Comparison of ENCODE assay signal across 7 cellular contexts in genomic region chrX:134236690-134237362, GRCh38. TPM values are rescaled to one million over a fixed set of nuclear protein-coding genes. Genes with fewer than 3 reads are reported as not detected.
DNase-seq lines count a peak whose midpoint lies in the region; ATAC-seq lines count a peak whose summit lies in the region.

CCDC160 (plus strand) TSS chrX:134237182; CDS start chrX:134244801, 7,619 bp downstream.

- peaks cover 5% of the 10 kb centered on the region; the same call in 1 of the 2 replicates for H3K27me3 ChIP-seq in iPS-20b (ENCODE audit: insufficient read depth, low read length)
- H3K27me3 ChIP-seq in skeletal muscle tissue (ENCODE audit: control insufficient read depth in 3 of 3, insufficient read depth in 3 of 3, low read length in 3 of 3): peaks cover 0 to 7% (median 0%) of the 10 kb centered on the region in 3 donors

- H3K36me3 ChIP-seq in iPS-20b (ENCODE audit: insufficient read depth, low read depth, low read length) (no peaks in the 10 kb centered on the region), skeletal muscle tissue (ENCODE audit: control insufficient read depth in 3 of 3, insufficient read depth in 3 of 3, low read length in 3 of 3) (no peaks in the 10 kb centered on the region)

- H3K9me3 ChIP-seq in iPS-20b (ENCODE audit: insufficient read depth, low read depth, low read length) (no peaks in the 10 kb centered on the region), skeletal muscle tissue (ENCODE audit: control insufficient read depth in 3 of 3, low read length in 3 of 3) (no peaks in the 10 kb centered on the region)

- ATAC-seq in GM18867 (IDR thresholded peaks at IDR 0.05; ENCODE audit: unreplicated experiment) (peak; percentile 80), GM21825 (IDR thresholded peaks at IDR 0.05; ENCODE audit: unreplicated experiment) (no peak)

- H3K4me1 ChIP-seq in iPS-20b (ENCODE audit: insufficient read depth, low read length) (peaks cover 24% of the 10 kb centered on the region), skeletal muscle tissue (ENCODE audit: control insufficient read depth in 3 of 3, insufficient read depth in 3 of 3, low read length in 3 of 3) (peaks cover 0 to 2% (median 0%) of the 10 kb centered on the region in 3 donors)

- H3K4me3 ChIP-seq in iPS-20b (ENCODE audit: low read length) (peak within 1 kb of the TSS; percentile 71), skeletal muscle tissue (ENCODE audit: low read length in 3 of 3) (peak within 1 kb of the TSS; percentile 16 to 41 (median 27))

- H3K27ac ChIP-seq in iPS-20b (ENCODE audit: low read length) (no peak within 1 kb of the TSS), skeletal muscle tissue (ENCODE audit: low read depth, low read length) (peak within 1 kb of the TSS; percentile 9)

- DNase-seq in HT1080 (ENCODE audit: low read depth) (peak; percentile 24), astrocyte of the hippocampus (ENCODE audit: low read depth, low spot score) (peak; percentile 67), NAMALWA (ENCODE audit: low spot score) (no peak)

- H3K9ac ChIP-seq in iPS-20b (ENCODE audit: low read depth, low read length) (peak within 1 kb of the TSS; percentile 20; the same call in 1 of the 2 replicates), skeletal muscle tissue (ENCODE audit: low read depth in 1 of 3, low read length in 3 of 3) (peak within 1 kb of the TSS in 2 of 3 donors; percentile 25 to 32)

RNA-seq across cellular contexts. Expression of gene CCDC160, which starts in this region (rescaled TPM):
- total RNA-seq in HT1080 (2014; rRNA removed; shearing (Covaris generic)): 0.06 TPM in 1 of 2 replicates, not detected in the other
- polyA plus RNA-seq in HT1080 (2015; cell fraction: cytosol; rRNA removed): 0.21 TPM in 1 of 2 replicates, not detected in the other
- polyA plus RNA-seq in HT1080 (2015; cell fraction: nucleus; rRNA removed): not detected in 2 replicates
- total RNA-seq in skeletal muscle tissue: under 0.01 TPM

Comparison
In these comparisons a context has a peak if more than half of its experiments do, and no peak if none do; other contexts are left out.
1. Peak in DNase-seq in HT1080; RNA of the gene not detected or under 1 TPM.